8 cellular contexts compared by ENCODE assay signal in the genomic region with DNA sequence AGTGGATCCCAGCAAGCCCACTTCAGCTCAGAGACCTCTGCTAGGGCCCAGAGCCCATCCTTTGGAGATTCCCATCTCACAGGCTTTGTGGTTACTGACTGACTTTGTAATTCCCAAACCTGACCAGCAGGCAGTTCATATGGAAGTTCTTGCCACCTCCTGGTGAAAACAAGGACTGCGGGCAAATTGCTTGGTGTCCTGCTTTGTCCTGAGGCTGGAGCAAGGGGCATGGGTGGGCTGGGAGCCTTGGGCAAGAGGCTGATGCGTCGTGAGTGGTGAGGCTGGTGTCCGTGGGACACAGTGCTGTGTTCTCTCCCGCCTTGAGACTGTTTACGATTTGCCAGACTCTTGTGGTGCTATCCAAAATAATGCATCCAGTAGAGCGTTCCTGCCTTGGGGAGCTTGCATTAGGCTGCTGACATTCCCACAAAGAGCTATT.
A peak's percentile ranks its signal among the peaks of the same experiment; 100 is the strongest.
DNase-seq lines count a peak whose midpoint lies in the region; ATAC-seq and TF ChIP-seq lines count a peak whose summit lies in the region.

No MANE protein-coding gene starts in this region.

- no peak for TF ChIP-seq POLR2A in uterus (IDR thresholded peaks at IDR 0.05)

- H3K36me3 ChIP-seq in left lung: no peaks in the 10 kb centered on the region
- H3K36me3 ChIP-seq in uterus: no peaks in the 10 kb centered on the region

- H3K27ac ChIP-seq in caudate nucleus (ENCODE audit: low read depth, low read length): peak overlapping the region; percentile 82
- H3K27ac ChIP-seq in left lung: peak overlapping the region; percentile 90 to 93
- H3K27ac ChIP-seq in uterus: peak overlapping the region; percentile 83 to 88

- DNase-seq in Right ventricle myocardium inferior (ENCODE audit: missing footprints) (peak; percentile 60), cardiac septum (ENCODE audit: low spot score) (no peak), NCI-H446 (lab: John Stamatoyannopoulos, UW) (peak; percentile 62 to 70), caudate nucleus (lab: John Stamatoyannopoulos, UW) (peak in 3 of 61 donors; percentile 5 to 17 (median 13)), left lung (peak in 1 of 2 donors; percentile 51), uterus (peak; percentile 47 to 52), superior temporal gyrus (ENCODE audit: extremely low spot score) (no peak)
- DNase-seq in stimulated activated CD4-positive, alpha-beta T cell treated with anti-CD3 and anti-CD28 coated beads, Interleukin-2, amount 100 ng/mL, for 48 hours: no peak

- ATAC-seq in Right ventricle myocardium inferior: no peak
- no peak for ATAC-seq in left lung

- no peak overlapping the region for H3K4me3 ChIP-seq in left lung
- H3K4me3 ChIP-seq in uterus: no peak overlapping the region

- TF ChIP-seq CTCF in left lung (IDR thresholded peaks at IDR 0.05): peak; percentile 36 to 56
- peak; percentile 15 to 51 (median 38) for TF ChIP-seq CTCF in uterus (IDR thresholded peaks at IDR 0.05)

- no peaks in the 10 kb centered on the region for H3K27me3 ChIP-seq in left lung
- no peaks in the 10 kb centered on the region for H3K27me3 ChIP-seq in uterus

- intact Hi-C loops in Right ventricle myocardium inferior (cut with DNase I): no loop called here
- intact Hi-C loops in cardiac septum (cut with DNase I): no loop called here
- intact Hi-C loops in left lung (cut with DNase I): loop anchor here (5.0 to 10.0 kb wide), 3 partner anchors 40 to 135 kb away; no protein-coding TSS in a partner anchor
- intact Hi-C loops in uterus (cut with DNase I; ENCODE audit: low total_unique reads): no loop called here

- no peaks in the 10 kb centered on the region for H3K9me3 ChIP-seq in left lung
- no peaks in the 10 kb centered on the region for H3K9me3 ChIP-seq in uterus

- H3K4me1 ChIP-seq in left lung: peaks cover 45 to 79% of the 10 kb centered on the region in 2 donors
- peaks cover 21 to 32% of the 10 kb centered on the region in 2 donors for H3K4me1 ChIP-seq in uterus

Comparison
In these comparisons a context has a peak if more than half of its experiments do, and no peak if none do; other contexts are left out.
1. DNase-seq: peak in Right ventricle myocardium inferior (single experiment), NCI-H446 (2 of 2) and uterus (2 of 2); none in cardiac septum (single experiment), superior temporal gyrus (single experiment) and stimulated activated CD4-positive, alpha-beta T cell treated with anti-CD3 and anti-CD28 coated beads, Interleukin-2, amount 100 ng/mL, for 48 hours (0 of 2).
2. intact Hi-C loops: an anchor here in left lung (5.0 to 10.0 kb wide); none called in Right ventricle myocardium inferior, cardiac septum and uterus.
3. Peak in every context shown above with its lines, with median percentiles within 50 percentile points of each other: H3K27ac ChIP-seq.